Comparison of ENCODE assay signal across 1 cellular context in genomic region chr3:114624676-114625181, GRCh38.
TF ChIP-seq lines count a peak whose summit lies in the region.

No MANE protein-coding gene starts in this region.

TF ChIP-seq in HepG2, 621 proteins besides CTCF, POLR2A, EP300 and RAD21 (continued from another document and continues in another):
- peak; percentile 23; the same call in 1 of the 2 replicates for TF ChIP-seq ZNF687 (CRISPR knock-in tag; IDR thresholded peaks at IDR 0.05)
- TF ChIP-seq ZFX (CRISPR knock-in tag; IDR thresholded peaks at IDR 0.05; ENCODE audit: low read depth), result peak; percentile 79
- TF ChIP-seq MAFK (conservative IDR thresholded peaks at IDR 0.05 in 1 of 2, IDR thresholded peaks at IDR 0.05 in 1 of 2; ENCODE audit: low read length in 2 of 2), result peak; percentile 85 to 97
- 0 out of 2 replicates have a peak, but pooled peaks have one; percentile 58 for TF ChIP-seq ZNF792 (CRISPR knock-in tag; IDR thresholded peaks at IDR 0.05)
- TF ChIP-seq MAFF (IDR thresholded peaks at IDR 0.05; ENCODE audit: low read depth, low read length), result peak; percentile 90
- TF ChIP-seq SALL2 (CRISPR knock-in tag; IDR thresholded peaks at IDR 0.05), result no peak
- TF ChIP-seq GFI1 (CRISPR knock-in tag; IDR thresholded peaks at IDR 0.05; ENCODE audit: borderline replicate concordance), result 0 out of 2 replicates have a peak, but pooled peaks have one; percentile 25
- TF ChIP-seq ZFP36L1 (CRISPR knock-in tag; IDR thresholded peaks at IDR 0.05), result no peak
- no peak for TF ChIP-seq ELF1 (CRISPR knock-in tag; IDR thresholded peaks at IDR 0.05)
- TF ChIP-seq YEATS4 (CRISPR knock-in tag; IDR thresholded peaks at IDR 0.05; ENCODE audit: borderline replicate concordance), result 0 out of 2 replicates have a peak, but pooled peaks have one; percentile 44
- TF ChIP-seq JUNB (CRISPR knock-in tag; IDR thresholded peaks at IDR 0.05; ENCODE audit: borderline replicate concordance), result peak; percentile 64; the same call in 1 of the 2 replicates
- TF ChIP-seq ZBTB26 (CRISPR knock-in tag; IDR thresholded peaks at IDR 0.05; ENCODE audit: borderline replicate concordance), result 0 out of 2 replicates have a peak, but pooled peaks have one; percentile 59
- TF ChIP-seq YEATS2 (CRISPR knock-in tag; IDR thresholded peaks at IDR 0.05; ENCODE audit: borderline replicate concordance), result no peak; the same call in 1 of the 2 replicates
- TF ChIP-seq SOX13 (IDR thresholded peaks at IDR 0.05), result no peak
- TF ChIP-seq SOX13 (CRISPR knock-in tag; conservative IDR thresholded peaks at IDR 0.05 in 1 of 2, IDR thresholded peaks at IDR 0.05 in 1 of 2), result 0 out of 4 replicates have a peak, but pooled peaks of 1 of the 2 experiments have one; percentile 25
- TF ChIP-seq MNT (IDR thresholded peaks at IDR 0.05), result no peak
- peak; percentile 73; the same call in 1 of the 2 replicates for TF ChIP-seq ZNF589 (CRISPR knock-in tag; conservative IDR thresholded peaks at IDR 0.05)
- peak; percentile 14; the same call in 1 of the 2 replicates for TF ChIP-seq SOX5 (CRISPR knock-in tag; IDR thresholded peaks at IDR 0.05; ENCODE audit: borderline replicate concordance)
- 0 out of 2 replicates have a peak, but pooled peaks have one; percentile 17 for TF ChIP-seq GATAD1 (CRISPR knock-in tag; IDR thresholded peaks at IDR 0.05)
- 0 out of 2 replicates have a peak, but pooled peaks have one; percentile 49 for TF ChIP-seq ZNF644 (CRISPR knock-in tag; IDR thresholded peaks at IDR 0.05; ENCODE audit: low read depth)
- peak; percentile 35; the same call in 1 of the 2 replicates for TF ChIP-seq PATZ1 (CRISPR knock-in tag; IDR thresholded peaks at IDR 0.05)
- no peak for TF ChIP-seq PRPF4 (IDR thresholded peaks at IDR 0.05; ENCODE audit: low read depth, low read length, poor library complexity, severe bottlenecking)
- TF ChIP-seq ZSCAN29 (CRISPR knock-in tag; conservative IDR thresholded peaks at IDR 0.05), result 0 out of 2 replicates have a peak, but pooled peaks have one; percentile 13
- no peak for TF ChIP-seq ZFP37 (CRISPR knock-in tag; IDR thresholded peaks at IDR 0.05; ENCODE audit: borderline replicate concordance)
- no peak for TF ChIP-seq KDM6A (CRISPR knock-in tag; IDR thresholded peaks at IDR 0.05; ENCODE audit: low read depth)
- peak; percentile 37; the same call in 1 of the 2 replicates for TF ChIP-seq POGZ (CRISPR knock-in tag; IDR thresholded peaks at IDR 0.05)
- peak; percentile 18; the same call in 1 of the 2 replicates for TF ChIP-seq ZNF75D (CRISPR knock-in tag; IDR thresholded peaks at IDR 0.05; ENCODE audit: borderline replicate concordance)
- no peak; the same call in 1 of the 2 replicates for TF ChIP-seq MEF2D (CRISPR knock-in tag; IDR thresholded peaks at IDR 0.05)
- TF ChIP-seq, protein P1, sequence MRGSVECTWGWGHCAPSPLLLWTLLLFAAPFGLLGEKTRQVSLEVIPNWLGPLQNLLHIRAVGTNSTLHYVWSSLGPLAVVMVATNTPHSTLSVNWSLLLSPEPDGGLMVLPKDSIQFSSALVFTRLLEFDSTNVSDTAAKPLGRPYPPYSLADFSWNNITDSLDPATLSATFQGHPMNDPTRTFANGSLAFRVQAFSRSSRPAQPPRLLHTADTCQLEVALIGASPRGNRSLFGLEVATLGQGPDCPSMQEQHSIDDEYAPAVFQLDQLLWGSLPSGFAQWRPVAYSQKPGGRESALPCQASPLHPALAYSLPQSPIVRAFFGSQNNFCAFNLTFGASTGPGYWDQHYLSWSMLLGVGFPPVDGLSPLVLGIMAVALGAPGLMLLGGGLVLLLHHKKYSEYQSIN (CRISPR knock-in tag; IDR thresholded peaks at IDR 0.05; ENCODE audit: borderline replicate concordance), result no peak
- no peak for TF ChIP-seq ATF7-NPFF (CRISPR knock-in tag; IDR thresholded peaks at IDR 0.05; ENCODE audit: low read depth)
- TF ChIP-seq PHF8 (CRISPR knock-in tag; IDR thresholded peaks at IDR 0.05), result peak; percentile 64
- TF ChIP-seq ZBTB20 (CRISPR knock-in tag; IDR thresholded peaks at IDR 0.05; ENCODE audit: borderline replicate concordance, low read depth), result peak; percentile 64; the same call in 1 of the 2 replicates
- TF ChIP-seq, protein P2, sequence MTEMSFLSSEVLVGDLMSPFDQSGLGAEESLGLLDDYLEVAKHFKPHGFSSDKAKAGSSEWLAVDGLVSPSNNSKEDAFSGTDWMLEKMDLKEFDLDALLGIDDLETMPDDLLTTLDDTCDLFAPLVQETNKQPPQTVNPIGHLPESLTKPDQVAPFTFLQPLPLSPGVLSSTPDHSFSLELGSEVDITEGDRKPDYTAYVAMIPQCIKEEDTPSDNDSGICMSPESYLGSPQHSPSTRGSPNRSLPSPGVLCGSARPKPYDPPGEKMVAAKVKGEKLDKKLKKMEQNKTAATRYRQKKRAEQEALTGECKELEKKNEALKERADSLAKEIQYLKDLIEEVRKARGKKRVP (CRISPR knock-in tag; IDR thresholded peaks at IDR 0.05), result peak in 1 of 2 experiments; percentile 27; a peak in 1 of 4 replicates
- TF ChIP-seq MATR3 (CRISPR knock-in tag; IDR thresholded peaks at IDR 0.05), result no peak
- TF ChIP-seq ZNF672 (CRISPR knock-in tag; IDR thresholded peaks at IDR 0.05), result no peak
- TF ChIP-seq, protein P3, sequence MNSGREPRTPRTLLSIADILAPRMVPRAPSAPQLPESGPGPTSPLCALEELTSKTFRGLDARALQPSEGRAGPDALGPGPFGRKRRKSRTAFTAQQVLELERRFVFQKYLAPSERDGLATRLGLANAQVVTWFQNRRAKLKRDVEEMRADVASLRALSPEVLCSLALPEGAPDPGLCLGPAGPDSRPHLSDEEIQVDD (CRISPR knock-in tag; IDR thresholded peaks at IDR 0.05; ENCODE audit: borderline replicate concordance), result no peak
- peak; percentile 65 for TF ChIP-seq ZMYM4 (CRISPR knock-in tag; IDR thresholded peaks at IDR 0.05)
- peak; percentile 43; the same call in 1 of the 2 replicates for TF ChIP-seq HOXA3 (CRISPR knock-in tag; IDR thresholded peaks at IDR 0.05)
- peak; percentile 95 for TF ChIP-seq FOSL2 (CRISPR knock-in tag; IDR thresholded peaks at IDR 0.05)
- TF ChIP-seq, protein P4, sequence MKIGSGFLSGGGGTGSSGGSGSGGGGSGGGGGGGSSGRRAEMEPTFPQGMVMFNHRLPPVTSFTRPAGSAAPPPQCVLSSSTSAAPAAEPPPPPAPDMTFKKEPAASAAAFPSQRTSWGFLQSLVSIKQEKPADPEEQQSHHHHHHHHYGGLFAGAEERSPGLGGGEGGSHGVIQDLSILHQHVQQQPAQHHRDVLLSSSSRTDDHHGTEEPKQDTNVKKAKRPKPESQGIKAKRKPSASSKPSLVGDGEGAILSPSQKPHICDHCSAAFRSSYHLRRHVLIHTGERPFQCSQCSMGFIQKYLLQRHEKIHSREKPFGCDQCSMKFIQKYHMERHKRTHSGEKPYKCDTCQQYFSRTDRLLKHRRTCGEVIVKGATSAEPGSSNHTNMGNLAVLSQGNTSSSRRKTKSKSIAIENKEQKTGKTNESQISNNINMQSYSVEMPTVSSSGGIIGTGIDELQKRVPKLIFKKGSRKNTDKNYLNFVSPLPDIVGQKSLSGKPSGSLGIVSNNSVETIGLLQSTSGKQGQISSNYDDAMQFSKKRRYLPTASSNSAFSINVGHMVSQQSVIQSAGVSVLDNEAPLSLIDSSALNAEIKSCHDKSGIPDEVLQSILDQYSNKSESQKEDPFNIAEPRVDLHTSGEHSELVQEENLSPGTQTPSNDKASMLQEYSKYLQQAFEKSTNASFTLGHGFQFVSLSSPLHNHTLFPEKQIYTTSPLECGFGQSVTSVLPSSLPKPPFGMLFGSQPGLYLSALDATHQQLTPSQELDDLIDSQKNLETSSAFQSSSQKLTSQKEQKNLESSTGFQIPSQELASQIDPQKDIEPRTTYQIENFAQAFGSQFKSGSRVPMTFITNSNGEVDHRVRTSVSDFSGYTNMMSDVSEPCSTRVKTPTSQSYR (CRISPR knock-in tag; IDR thresholded peaks at IDR 0.05; ENCODE audit: borderline replicate concordance), result peak; percentile 11; the same call in 1 of the 2 replicates
- no peak for TF ChIP-seq MTA3 (CRISPR knock-in tag; IDR thresholded peaks at IDR 0.05)
- peak; percentile 45 for TF ChIP-seq JARID2 (CRISPR knock-in tag; IDR thresholded peaks at IDR 0.05; ENCODE audit: insufficient replicate concordance)
- TF ChIP-seq KMT2A (CRISPR knock-in tag; IDR thresholded peaks at IDR 0.05), result 0 out of 2 replicates have a peak, but pooled peaks have one; percentile 25
- peak; percentile 63; the same call in 1 of the 2 replicates for TF ChIP-seq RXRA (CRISPR knock-in tag; IDR thresholded peaks at IDR 0.05)
- peak; percentile 51; the same call in 1 of the 2 replicates for TF ChIP-seq DMAP1 (CRISPR knock-in tag; IDR thresholded peaks at IDR 0.05)
- no peak for TF ChIP-seq CCDC6 (CRISPR knock-in tag; IDR thresholded peaks at IDR 0.05)
